Comparison of ENCODE assay signal across 13 cellular contexts in the genomic region with DNA sequence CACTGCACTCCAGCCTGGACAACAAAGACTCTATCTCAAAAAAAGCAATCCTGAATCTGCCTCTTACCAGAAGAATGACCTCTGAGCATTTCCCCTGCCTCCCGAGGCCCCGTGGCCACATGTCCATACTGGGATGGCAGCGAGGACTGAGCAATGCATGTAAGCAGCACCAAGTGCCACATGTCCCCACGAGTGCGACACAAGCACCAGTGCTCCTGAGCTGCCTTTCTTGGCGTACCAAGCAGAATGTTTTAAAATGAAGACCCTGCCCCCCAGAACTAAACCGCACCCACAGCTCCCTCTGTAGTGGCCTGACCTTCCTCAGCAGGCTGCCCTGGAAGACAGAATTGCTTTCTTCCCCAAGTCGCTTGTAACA.
A peak's percentile ranks its signal among the peaks of the same experiment; 100 is the strongest.
DNase-seq lines count a peak whose midpoint lies in the region; FAIRE-seq and TF ChIP-seq lines count a peak whose summit lies in the region.
"Had no signal": no experiment of that assay in that cellular context is flagged by ENCODE, and none has a peak within 500 bp of the region (broad histone marks: within the 10 kb centered on the region; RNA-seq: fewer than 3 reads in every experiment).

No MANE protein-coding gene starts in this region.

- H3K4ac ChIP-seq in H1 (replicated peaks; ENCODE audit: insufficient read length, low read depth, low read length): peak overlapping the region; percentile 88

- FAIRE-seq in H1 (lab: Jason Lieb, UNC): no peak
- FAIRE-seq: K562 had no signal

- H3K23ac ChIP-seq in H1 (ENCODE audit: insufficient read length): no peak overlapping the region

- no peak for TF ChIP-seq EP300 in H1 (IDR thresholded peaks at IDR 0.05; ENCODE audit: borderline replicate concordance in 1 of 2, low read depth in 2 of 2, low read length in 2 of 2)
- TF ChIP-seq EP300 in tibial nerve (IDR thresholded peaks at IDR 0.05): no peak

- H3K27me3 Mint-ChIP-seq in activated naive CD4-positive, alpha-beta T cell treated with anti-CD3 and anti-CD28 coated beads, Interleukin-2, amount 10 ng/mL, durations not matched to agents 7 days and 5 days: peaks cover 10% of the 10 kb centered on the region

- intact Hi-C loops in esophagus squamous epithelium (cut with DNase I): no loop called here

- peak overlapping the region; percentile 31 for H4K91ac ChIP-seq in H1 (replicated peaks; ENCODE audit: insufficient read length, low read length)

- H3K4me2 ChIP-seq in H1 (ENCODE audit: insufficient read depth in 1 of 2, low read depth in 2 of 2, low read length in 2 of 2): no peak overlapping the region

- H3K23me2 ChIP-seq in H1 (ENCODE audit: low read depth, low read length): no peaks in the 10 kb centered on the region

- H3K4me3 Mint-ChIP-seq in activated naive CD4-positive, alpha-beta T cell treated with anti-CD3 and anti-CD28 coated beads, Interleukin-2, amount 10 ng/mL, durations not matched to agents 7 days and 5 days: peak overlapping the region; percentile 61

- H3K14ac ChIP-seq in H1 (ENCODE audit: insufficient read length): no peak overlapping the region

- no peak overlapping the region for H2BK20ac ChIP-seq in H1 (ENCODE audit: low read length)

- no peaks in the 10 kb centered on the region for H3K79me1 ChIP-seq in H1 (ENCODE audit: low read depth, low read length)

- H3K36me3 Mint-ChIP-seq in activated naive CD4-positive, alpha-beta T cell treated with anti-CD3 and anti-CD28 coated beads, Interleukin-2, amount 10 ng/mL, durations not matched to agents 7 days and 5 days: peaks cover 17% of the 10 kb centered on the region

- POLR2A ChIA-PET in H1 (lab: Charles Lee; ENCODE audit: partially characterized antibody): interaction anchor here (1.2 to 1.6 kb wide), 2 partner anchors 127 to 473 kb away, joined by 3 to 4 read pairs; no protein-coding TSS in a partner anchor

- H3K9me3 ChIP-seq in SJSA1 (replicated peaks): no peaks in the 10 kb centered on the region
- H3K9me3 ChIP-seq in H1 (ENCODE audit: insufficient read depth in 2 of 2, low read depth in 1 of 2, low read length in 1 of 2): no peaks in the 10 kb centered on the region
- no peaks in the 10 kb centered on the region for H3K9me3 ChIP-seq in tibial nerve
- H3K9me3 ChIP-seq in esophagus squamous epithelium: no peaks in the 10 kb centered on the region
- H3K9me3 ChIP-seq: ovary had no signal

- H4K20me1 ChIP-seq in H1 (replicated peaks in 1 of 2; ENCODE audit: control insufficient read depth in 1 of 2, insufficient read depth in 2 of 2, low read length in 2 of 2): no peaks in the 10 kb centered on the region

- CTCF ChIA-PET in activated naive CD4-positive, alpha-beta T cell treated with anti-CD3 and anti-CD28 coated beads, Interleukin-2, amount 10 ng/mL, durations not matched to agents 7 days and 5 days (lab: Charles Lee): interaction anchor here (0.9 to 4.5 kb wide), 4 partner anchors 8 to 447 kb away, joined by 3 to 49 read pairs (median 19); no protein-coding TSS in a partner anchor
- CTCF ChIA-PET in H1 (lab: Charles Lee; ENCODE audit: partially characterized antibody): interaction anchor here (0.6 to 7.2 kb wide), 10 partner anchors 9 to 470 kb away, joined by 3 to 71 read pairs (median 4); no protein-coding TSS in a partner anchor

- no peaks in the 10 kb centered on the region for H3K36me3 ChIP-seq in SJSA1
- H3K36me3 ChIP-seq in H1 (ENCODE audit: control insufficient read depth in 2 of 4, insufficient read depth in 4 of 4, low read length in 3 of 4): no peaks in the 10 kb centered on the region
- no peaks in the 10 kb centered on the region for H3K36me3 ChIP-seq in tibial nerve
- H3K36me3 ChIP-seq in esophagus squamous epithelium: no peaks in the 10 kb centered on the region
- H3K36me3 ChIP-seq: ovary had no signal

- H2BK120ac ChIP-seq in H1 (replicated peaks; ENCODE audit: low read depth, low read length): no peak overlapping the region

- peak overlapping the region; percentile 50; the same call in 1 of the 2 replicates for H2BK12ac ChIP-seq in H1 (ENCODE audit: low read depth, low read length)

- H3K9ac ChIP-seq in H1 (replicated peaks in 1 of 4; ENCODE audit: extremely low read depth in 1 of 4, low read depth in 3 of 4, low read length in 3 of 4): no peak overlapping the region

- no peak overlapping the region for H2BK15ac ChIP-seq in H1 (ENCODE audit: low read length)

- H4K5ac ChIP-seq in H1 (ENCODE audit: insufficient read length, low read depth, low read length): no peak overlapping the region

- DNase-seq in activated naive CD4-positive, alpha-beta T cell treated with anti-CD3 and anti-CD28 coated beads, Interleukin-2, amount 10 ng/mL, durations not matched to agents 7 days and 5 days: no peak
- DNase-seq in activated naive CD4-positive, alpha-beta T cell treated with anti-CD3 and anti-CD28 coated beads, Interleukin-2, amount 50 U/mL, for 16 hours: no peak
- DNase-seq in SJSA1 (ENCODE audit: low read depth in 1 of 2, low spot score in 2 of 2) (no peak), H1 (ENCODE audit: low read depth in 1 of 2, low spot score in 2 of 2) (no peak), tibial nerve (ENCODE audit: low spot score in 2 of 2) (no peak), dedifferentiated amniotic fluid mesenchymal stem cell (ENCODE audit: extremely low spot score) (no peak), esophagus squamous epithelium (lab: John Stamatoyannopoulos, UW) (no peak), GM10266 (ENCODE audit: extremely low spot score) (no peak)
- DNase-seq: dorsolateral prefrontal cortex, NCI-H146, NCI-H510A, ovary had no signal

- H3K27ac Mint-ChIP-seq in activated naive CD4-positive, alpha-beta T cell treated with anti-CD3 and anti-CD28 coated beads, Interleukin-2, amount 10 ng/mL, durations not matched to agents 7 days and 5 days: peak overlapping the region; percentile 96

- H3K27ac ChIP-seq in SJSA1 (peak overlapping the region; percentile 18), H1 (ENCODE audit: low read depth, low read length) (no peak overlapping the region), tibial nerve (peak overlapping the region in 3 of 4 donors; percentile 22 to 93 (median 83)), esophagus squamous epithelium (no peak overlapping the region)
- H3K27ac ChIP-seq: dorsolateral prefrontal cortex, ovary had no signal

- peaks cover 75% of the 10 kb centered on the region for H3K4me1 Mint-ChIP-seq in activated naive CD4-positive, alpha-beta T cell treated with anti-CD3 and anti-CD28 coated beads, Interleukin-2, amount 10 ng/mL, durations not matched to agents 7 days and 5 days

- TF ChIP-seq RAD21 in H1 (IDR thresholded peaks at IDR 0.05 in 1 of 2, conservative IDR thresholded peaks at IDR 0.05 in 1 of 2; ENCODE audit: low read depth in 2 of 2, low read length in 2 of 2): no peak

- TF ChIP-seq POLR2A in H1 (IDR thresholded peaks at IDR 0.05; ENCODE audit: control extremely low read depth in 1 of 2, low read depth in 2 of 2, low read length in 2 of 2) (no peak), tibial nerve (IDR thresholded peaks at IDR 0.05) (no peak), esophagus squamous epithelium (IDR thresholded peaks at IDR 0.05) (no peak)

- H3K79me2 ChIP-seq in H1 (ENCODE audit: control insufficient read depth in 1 of 2, insufficient read depth in 2 of 2, low read length in 2 of 2): no peaks in the 10 kb centered on the region

- H2AFZ ChIP-seq in H1 (ENCODE audit: low read length): no peak overlapping the region

- no peak for TF ChIP-seq CTCF in H1 (IDR thresholded peaks at IDR 0.05; ENCODE audit: control extremely low read depth in 1 of 3, insufficient read depth in 1 of 3, low read depth in 1 of 3, low read length in 3 of 3)
- TF ChIP-seq CTCF in tibial nerve (IDR thresholded peaks at IDR 0.05): no peak
- TF ChIP-seq CTCF in esophagus squamous epithelium (IDR thresholded peaks at IDR 0.05): no peak
- no peak for TF ChIP-seq CTCF in GM10266 (IDR thresholded peaks at IDR 0.05; ENCODE audit: control insufficient read depth, insufficient read depth, low read depth, missing control alignments)

- no peak overlapping the region for H4K8ac ChIP-seq in H1 (ENCODE audit: extremely low read depth, insufficient read depth, low read length)

- H3K4me3 ChIP-seq in SJSA1 (no peak overlapping the region), H1 (ENCODE audit: extremely low read depth in 1 of 4, insufficient read depth in 2 of 4, low read depth in 3 of 4, low read length in 4 of 4) (no peak overlapping the region), tibial nerve (no peak overlapping the region), esophagus squamous epithelium (peak overlapping the region in 1 of 4 donors; percentile 15)
- H3K4me3 ChIP-seq: dorsolateral prefrontal cortex, K562, ovary had no signal

- H3K27me3 ChIP-seq in SJSA1 (replicated peaks): no peaks in the 10 kb centered on the region
- H3K27me3 ChIP-seq in H1 (replicated peaks in 1 of 4; ENCODE audit: control insufficient read depth in 3 of 4, extremely low read depth in 1 of 4, insufficient read depth in 3 of 4, low read length in 3 of 4): no peaks in the 10 kb centered on the region
- no peaks in the 10 kb centered on the region for H3K27me3 ChIP-seq in tibial nerve
- no peaks in the 10 kb centered on the region for H3K27me3 ChIP-seq in esophagus squamous epithelium
- H3K27me3 ChIP-seq: dorsolateral prefrontal cortex, ovary had no signal

- peaks cover 4% of the 10 kb centered on the region for H3K9me3 Mint-ChIP-seq in activated naive CD4-positive, alpha-beta T cell treated with anti-CD3 and anti-CD28 coated beads, Interleukin-2, amount 10 ng/mL, durations not matched to agents 7 days and 5 days

- 92% methylated on average over 8 of the region's 8 CpGs; no CpG with 5 or more reads in 1 of the 2 experiments for WGBS in H1 (ENCODE audit: extremely low coverage in 1 of 2, insufficient coverage in 1 of 2, insufficient read length in 1 of 2, insufficient replicate concordance in 2 of 2, low coverage in 1 of 2, low lambda C conversion rate in 2 of 2, missing lambda C conversion rate in 1 of 2), 2 experiments
- 45 to 57% methylated on average over 8 of the region's 8 CpGs for WGBS in tibial nerve, 2 donors
- 85 to 90% methylated on average over 5 to 7 of the region's 8 CpGs for WGBS in esophagus squamous epithelium, 2 donors

- H2AK5ac ChIP-seq in H1 (ENCODE audit: low read depth, low read length): no peak overlapping the region

- H3K18ac ChIP-seq in H1 (ENCODE audit: extremely low read depth, low read length): peak overlapping the region; percentile 32

- H3K4me1 ChIP-seq in SJSA1 (replicated peaks) (peaks cover 33% of the 10 kb centered on the region), H1 (replicated peaks in 1 of 4; ENCODE audit: control insufficient read depth in 3 of 4, insufficient read depth in 4 of 4, low read length in 3 of 4) (peaks cover 0 to 11% (median 2%) of the 10 kb centered on the region in 4 experiments; a peak in 5 of 7 replicates), tibial nerve (peaks cover 0 to 32% (median 14%) of the 10 kb centered on the region in 4 donors), esophagus squamous epithelium (peaks cover 0 to 9% (median 0%) of the 10 kb centered on the region in 3 donors)

- no peak overlapping the region for H3K56ac ChIP-seq in H1 (replicated peaks; ENCODE audit: insufficient read length, low read depth, low read length)

- no peak overlapping the region for H2BK5ac ChIP-seq in H1 (ENCODE audit: low read depth, low read length)

TF ChIP-seq in H1, 55 proteins besides CTCF, POLR2A, EP300 and RAD21 (continues in another document):
- no peak for TF ChIP-seq RFX5 (IDR thresholded peaks at IDR 0.05; ENCODE audit: borderline replicate concordance, low read depth, low read length)
- no peak for TF ChIP-seq KDM1A (IDR thresholded peaks at IDR 0.05; ENCODE audit: borderline replicate concordance, low read length)

Comparison
In these comparisons a context has a peak if more than half of its experiments do, and no peak if none do; other contexts are left out.
1. H3K27ac ChIP-seq: peak in SJSA1 (single experiment) and tibial nerve (3 of 4); none in H1 (single experiment) and esophagus squamous epithelium (0 of 4).